Comparison of ENCODE assay signal across 8 cellular contexts in the genomic region with DNA sequence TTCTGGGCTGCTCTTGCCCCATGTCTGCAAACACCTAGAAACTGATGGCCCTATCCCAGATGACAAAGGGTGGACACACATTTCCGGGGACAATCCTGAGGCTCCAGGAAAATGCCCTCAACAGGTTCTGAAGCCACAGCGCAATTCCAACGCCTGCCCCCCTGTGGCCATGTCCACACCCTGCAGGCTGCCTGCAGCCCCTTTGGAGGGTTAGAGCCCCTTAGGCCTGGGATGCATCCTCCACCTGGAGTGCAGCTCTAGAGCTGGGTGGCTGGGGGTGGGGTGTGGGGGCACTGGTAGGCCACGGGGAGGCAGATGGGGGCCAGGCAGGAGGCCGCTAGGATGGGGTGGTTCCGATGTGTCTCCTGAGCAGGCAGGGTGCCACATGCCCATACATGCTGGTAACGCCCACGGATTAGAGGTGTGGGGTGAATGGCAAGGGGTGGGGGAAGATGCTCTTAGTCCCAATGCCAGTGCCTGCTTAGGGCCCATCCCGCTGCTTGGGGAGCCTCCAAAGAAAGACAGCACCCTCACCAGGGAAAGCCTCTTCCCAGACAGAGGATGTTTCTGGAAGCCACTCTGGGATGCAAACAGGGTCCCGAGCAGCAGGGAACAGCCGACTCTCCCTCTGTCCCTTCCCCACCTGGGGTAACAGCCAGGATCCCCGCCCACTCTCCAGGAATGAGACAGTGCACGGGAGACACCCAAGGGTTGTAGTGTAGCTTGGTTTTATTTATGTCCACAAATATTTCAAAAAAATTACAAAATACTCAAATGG. TPM values are rescaled to one million over a fixed set of nuclear protein-coding genes. Genes with fewer than 3 reads are reported as not detected.
DNase-seq lines count a peak whose midpoint lies in the region; ATAC-seq and TF ChIP-seq lines count a peak whose summit lies in the region.

No MANE protein-coding gene starts in this region.

- no peak overlapping the region for H2BK15ac ChIP-seq in H9 (ENCODE audit: low read depth, low read length)

- H3T11ph ChIP-seq in H9 (ENCODE audit: low read length) = no peak overlapping the region

- no peak overlapping the region for H3K4ac ChIP-seq in H9 (ENCODE audit: low read depth, low read length)

- H3K18ac ChIP-seq in H9 (ENCODE audit: insufficient read length, low read depth, low read length) = no peak overlapping the region

- no peak overlapping the region for H2BK120ac ChIP-seq in H9 (ENCODE audit: low read depth, low read length, poor library complexity, severe bottlenecking)

- no peak overlapping the region for H2BK12ac ChIP-seq in H9 (ENCODE audit: insufficient read length, low read depth, low read length)

- peak overlapping the region in 1 of 3 experiments; percentile 39; a peak in 3 of 7 replicates for H3K27ac Mint-ChIP-seq in H9

- H2BK20ac ChIP-seq in H9 (ENCODE audit: low read depth, low read length, poor library complexity, severe bottlenecking) = no peak overlapping the region

- intact Hi-C loops in left lung (cut with DNase I) = loop anchor here in 1 of 2 donors (10.0 kb wide), 1 partner anchor 337 kb away; no protein-coding TSS in a partner anchor

- no peak overlapping the region for H3K23ac ChIP-seq in H9 (ENCODE audit: insufficient read length, low read depth, low read length)

- no peaks in the 10 kb centered on the region for H3K9me3 ChIP-seq in H9 (ENCODE audit: control insufficient read depth, low read depth, low read length)
- no peaks in the 10 kb centered on the region for H3K9me3 ChIP-seq in adipocyte (ENCODE audit: control insufficient read depth, low read length)
- no peaks in the 10 kb centered on the region for H3K9me3 ChIP-seq in left lung
- H3K9me3 ChIP-seq in effector memory CD4-positive, alpha-beta T cell (ENCODE audit: control insufficient read depth, low read length) = no peaks in the 10 kb centered on the region

- H3K27me3 Mint-ChIP-seq in H9 (ENCODE audit: low read depth) = peaks cover 2% of the 10 kb centered on the region; the same call in 1 of the 2 replicates

- H2AK5ac ChIP-seq in H9 (ENCODE audit: insufficient read length, low read length) = no peak overlapping the region

- peaks cover 50% of the 10 kb centered on the region for H3K36me3 ChIP-seq in adipocyte (ENCODE audit: control insufficient read depth, insufficient read depth, low read length, severe bottlenecking)
- H3K36me3 ChIP-seq in left lung = peaks cover 0 to 45% of the 10 kb centered on the region in 2 donors
- peaks cover 30% of the 10 kb centered on the region for H3K36me3 ChIP-seq in effector memory CD4-positive, alpha-beta T cell (ENCODE audit: control insufficient read depth, insufficient read depth, low read length)

- H3K79me1 ChIP-seq in H9 (ENCODE audit: insufficient read depth, low read depth, low read length, poor library complexity, severe bottlenecking) = no peaks in the 10 kb centered on the region

- no peak overlapping the region for H3K4me3 ChIP-seq in AG09309 (ENCODE audit: control insufficient read depth, low read depth, low read length)
- no peak overlapping the region for H3K4me3 ChIP-seq in adipocyte (ENCODE audit: low read length)
- H3K4me3 ChIP-seq in left lung = no peak overlapping the region
- H3K4me3 ChIP-seq in effector memory CD4-positive, alpha-beta T cell (ENCODE audit: insufficient read depth, low read depth, low read length, poor library complexity, severe bottlenecking) = no peak overlapping the region

- no peak overlapping the region for H2AFZ ChIP-seq in H9 (ENCODE audit: low read length)

- H3K36me3 Mint-ChIP-seq in H9 (ENCODE audit: insufficient read depth in 1 of 3, low read depth in 3 of 3) = peaks cover 22 to 43% (median 40%) of the 10 kb centered on the region in 3 experiments; a peak in 6 of 7 replicates

- H3K14ac ChIP-seq in H9 (ENCODE audit: insufficient read depth, low read length) = no peak overlapping the region

- H4K91ac ChIP-seq in H9 (ENCODE audit: insufficient read length, low read depth, low read length) = no peak overlapping the region

- H3K79me2 ChIP-seq in H9 (ENCODE audit: insufficient read depth, low read length) = no peaks in the 10 kb centered on the region

- H3K4me1 Mint-ChIP-seq in H9 = peaks cover 25 to 31% of the 10 kb centered on the region in 2 experiments

- DNase-seq in AG09309 (ENCODE audit: low read depth) (no peak), H9 (peak; percentile 83), adipocyte (ENCODE audit: low read depth) (peak; percentile 47), left lung (no peak), kidney glomerular epithelial cell (lab: John Stamatoyannopoulos, UW) (no peak), NCI-H1417 treated with DMSO at 0.1 percent for 48 hours (lab: John Stamatoyannopoulos, UW) (no peak)
- no peak for DNase-seq in effector memory CD4-positive, alpha-beta T cell

- TF ChIP-seq CTCF in AG09309 (IDR thresholded peaks at IDR 0.05; ENCODE audit: control insufficient read depth, insufficient read depth, low read depth, low read length, missing control alignments) (peak; percentile 64), H9 (conservative IDR thresholded peaks at IDR 0.05) (peak; percentile 84), left lung (IDR thresholded peaks at IDR 0.05) (peak; percentile 44 to 60)

- H3K4me1 ChIP-seq in H9 (ENCODE audit: insufficient read depth, low read length) (no peaks in the 10 kb centered on the region; the same call in 1 of the 2 replicates), adipocyte (ENCODE audit: control insufficient read depth, insufficient read depth, low read length) (peaks cover 26% of the 10 kb centered on the region), left lung (peaks cover 3 to 9% of the 10 kb centered on the region in 2 donors)
- no peaks in the 10 kb centered on the region for H3K4me1 ChIP-seq in effector memory CD4-positive, alpha-beta T cell (ENCODE audit: control insufficient read depth, insufficient read depth, low read length, poor library complexity, severe bottlenecking)

- H3K4me3 Mint-ChIP-seq in H9 = no peak overlapping the region

- no peak overlapping the region for H3K56ac ChIP-seq in H9 (ENCODE audit: insufficient read length, low read depth, low read length)

- no peak overlapping the region for H3K9ac ChIP-seq in H9 (ENCODE audit: extremely low read depth, insufficient read length, low read length)
- H3K9ac ChIP-seq in adipocyte (ENCODE audit: low read length) = peak overlapping the region; percentile 76

- ATAC-seq in left lung (peak; percentile 12), HG03565 (IDR thresholded peaks at IDR 0.05; ENCODE audit: unreplicated experiment) (no peak)

- H3K23me2 ChIP-seq in H9 (ENCODE audit: insufficient read length, low read depth, low read length, poor library complexity, severe bottlenecking) = no peaks in the 10 kb centered on the region

- H3K27me3 ChIP-seq in H9 (ENCODE audit: insufficient read depth, low read length) (no peaks in the 10 kb centered on the region), adipocyte (replicated peaks; ENCODE audit: control insufficient read depth, insufficient read depth, low read length) (no peaks in the 10 kb centered on the region), left lung (no peaks in the 10 kb centered on the region)
- H3K27me3 ChIP-seq in effector memory CD4-positive, alpha-beta T cell (replicated peaks; ENCODE audit: control insufficient read depth, insufficient read depth, low read length, poor library complexity, severe bottlenecking) = no peaks in the 10 kb centered on the region

- H2BK5ac ChIP-seq in H9 (ENCODE audit: insufficient read length, low read length) = no peak overlapping the region

- H3K9me3 Mint-ChIP-seq in H9 = no peaks in the 10 kb centered on the region

- no CpG with 5 or more reads among the region's 13 CpGs for WGBS in H9 (ENCODE audit: extremely low coverage, insufficient read length, low lambda C conversion rate)

- peaks cover 3% of the 10 kb centered on the region for H4K20me1 ChIP-seq in H9 (ENCODE audit: control insufficient read depth, insufficient read depth, insufficient read length)

- H3K4me2 ChIP-seq in H9 (ENCODE audit: insufficient read depth, insufficient read length, low read length) = no peak overlapping the region

- no peak overlapping the region for H4K8ac ChIP-seq in H9 (replicated peaks; ENCODE audit: insufficient read length, low read depth, low read length)

- no peak overlapping the region for H3K27ac ChIP-seq in H9 (ENCODE audit: insufficient read length, low read depth, low read length)
- H3K27ac ChIP-seq in left lung = peak overlapping the region in 1 of 2 donors; percentile 53
- H3K27ac ChIP-seq in effector memory CD4-positive, alpha-beta T cell (ENCODE audit: insufficient read depth, low read length, poor library complexity, severe bottlenecking) = no peak overlapping the region

- H4K5ac ChIP-seq in H9 (ENCODE audit: insufficient read length, low read depth, low read length) = no peak overlapping the region

RNA-seq across cellular contexts. Expression of a gene that starts 34.0 kb away (rescaled TPM):
- 0.63 and 1.1 TPM in 2 replicates for total RNA-seq in H9 (2021)
- total RNA-seq in left lung = 1 to 10 TPM; 1.4 TPM

Comparison
In these comparisons a context has a peak if more than half of its experiments do, and no peak if none do; other contexts are left out.
1. DNase-seq: peak in H9 (single experiment) and adipocyte (single experiment); none in AG09309 (single experiment), left lung (0 of 2), kidney glomerular epithelial cell (single experiment), effector memory CD4-positive, alpha-beta T cell (0 of 3) and NCI-H1417 treated with DMSO at 0.1 percent for 48 hours (single experiment).
2. Peak in every context shown above with its lines, with median percentiles within 50 percentile points of each other: CTCF ChIP-seq.